ENCODE assay signal across 19 cellular contexts in the genomic region with DNA sequence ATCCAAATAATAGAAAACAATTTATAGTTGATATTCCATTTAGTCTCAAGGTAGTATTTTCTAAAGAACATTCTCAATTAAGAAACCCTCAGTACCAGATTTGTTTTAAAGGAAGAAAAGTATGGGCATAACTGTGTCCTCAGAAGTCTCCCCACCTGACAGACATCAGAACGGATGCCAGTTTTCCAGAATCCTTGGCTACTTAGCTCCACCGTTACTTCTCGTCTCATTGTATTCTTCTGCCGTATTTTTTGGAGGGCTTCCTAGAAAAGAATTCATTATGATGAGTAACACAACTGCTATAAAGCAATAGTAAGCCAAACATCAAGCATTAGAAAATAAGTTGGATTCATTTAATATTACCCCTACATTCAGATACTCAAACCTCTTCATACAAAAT.
DNase-seq lines count a peak whose midpoint lies in the region; ATAC-seq and TF ChIP-seq lines count a peak whose summit lies in the region.
"Had no signal": no experiment of that assay in that cellular context is flagged by ENCODE, and none has a peak within 500 bp of the region (broad histone marks: within the 10 kb centered on the region; RNA-seq: fewer than 3 reads in every experiment).

No MANE protein-coding gene starts in this region.

- H3K27me3 ChIP-seq in ACC112 (ENCODE audit: insufficient read depth, low read length) (no peaks in the 10 kb centered on the region), osteoblast (ENCODE audit: insufficient read depth, low read length) (no peaks in the 10 kb centered on the region)
- H3K27me3 ChIP-seq: BE2C had no signal

- no peak for ATAC-seq in activated CD4-positive, alpha-beta T cell treated with anti-CD3 and anti-CD28 coated beads for 36 hours

- no peaks in the 10 kb centered on the region for H3K9me3 ChIP-seq in osteoblast (ENCODE audit: low read depth, low read length)
- H3K9me3 ChIP-seq: BE2C, HAP-1 had no signal

- no peaks in the 10 kb centered on the region for H3K9me3 Mint-ChIP-seq in endothelial cell (ENCODE audit: unreplicated experiment)
- peaks cover 23% of the 10 kb centered on the region for H3K9me3 Mint-ChIP-seq in activated CD4-positive, alpha-beta T cell treated with anti-CD3 and anti-CD28 coated beads for 36 hours (ENCODE audit: low read depth)

- peak; percentile 15 for DNase-seq in astrocyte of the cerebellum (ENCODE audit: low read depth)
- DNase-seq in endothelial cell (ENCODE audit: low spot score) = no peak
- DNase-seq in osteoblast (ENCODE audit: insufficient read length, low spot score, missing footprints) = peak; percentile 26
- DNase-seq in cerebellar cortex (ENCODE audit: low spot score) = no peak
- no peak for DNase-seq in ureter (ENCODE audit: low spot score)
- DNase-seq in activated CD4-positive, alpha-beta T cell treated with anti-CD3 and anti-CD28 coated beads for 36 hours = no peak
- DNase-seq: ACHN; BE2C; C1 segment of cervical spinal cord; CD4-positive, CD25-positive, alpha-beta regulatory T cell; CD8-positive, alpha-beta memory T cell; COR-L47; DMS 273 treated with DMSO at 0.1 percent for 48 hours; DMS53; DND-41; EL had no signal

- intact Hi-C loops in activated CD4-positive, alpha-beta T cell treated with anti-CD3 and anti-CD28 coated beads for 36 hours (cut with DNase I, micrococcal nuclease) = no loop called here

- POLR2A ChIA-PET in activated CD4-positive, alpha-beta T cell treated with anti-CD3 and anti-CD28 coated beads for 36 hours (lab: Charles Lee) = no interaction called here

- H3K79me2 ChIP-seq in ACC112 (ENCODE audit: control insufficient read depth, insufficient read depth, low read length, unreplicated experiment) = no peaks in the 10 kb centered on the region
- H3K79me2 ChIP-seq in osteoblast (ENCODE audit: insufficient read depth, low read length) = no peaks in the 10 kb centered on the region

- TF ChIP-seq CTCF in astrocyte of the cerebellum (IDR thresholded peaks at IDR 0.05; ENCODE audit: low read depth, low read length, missing control alignments) (no peak), endothelial cell (IDR thresholded peaks at IDR 0.05; ENCODE audit: unreplicated experiment) (no peak), osteoblast (IDR thresholded peaks at IDR 0.05; ENCODE audit: extremely low read depth, low read depth, low read length) (no peak)

- in situ Hi-C loops in astrocyte of the cerebellum (cut with HindIII; ENCODE audit: low sequenced_read_pairs) = no loop called here

- H3K27ac Mint-ChIP-seq in endothelial cell (ENCODE audit: unreplicated experiment) = no peak overlapping the region
- H3K27ac Mint-ChIP-seq in activated CD4-positive, alpha-beta T cell treated with anti-CD3 and anti-CD28 coated beads for 36 hours = no peak overlapping the region
- H3K27ac Mint-ChIP-seq: CD4-positive, CD25-positive, alpha-beta regulatory T cell; CD8-positive, alpha-beta memory T cell had no signal

- H3K36me3 Mint-ChIP-seq in endothelial cell (ENCODE audit: low read depth, unreplicated experiment) = peaks cover 77% of the 10 kb centered on the region
- H3K36me3 Mint-ChIP-seq in activated CD4-positive, alpha-beta T cell treated with anti-CD3 and anti-CD28 coated beads for 36 hours (ENCODE audit: low read depth) = peaks cover 92% of the 10 kb centered on the region

- H3K36me3 ChIP-seq in ACC112 (ENCODE audit: insufficient read depth, low read length) = peaks cover 62% of the 10 kb centered on the region
- H3K36me3 ChIP-seq in osteoblast (ENCODE audit: insufficient read depth, low read length) = peaks cover 29% of the 10 kb centered on the region

- H3K4me2 ChIP-seq in osteoblast (ENCODE audit: insufficient read depth, low read length) = peak overlapping the region; percentile 18

- H3K4me1 ChIP-seq in ACC112 (ENCODE audit: control insufficient read depth, insufficient read depth, low read length, unreplicated experiment) (peaks cover 29% of the 10 kb centered on the region), osteoblast (ENCODE audit: insufficient read depth, low read length) (peaks cover 26% of the 10 kb centered on the region)
- H3K4me1 ChIP-seq: BE2C, HAP-1 had no signal

- peak overlapping the region; percentile 60 for H3K4me3 Mint-ChIP-seq in endothelial cell (ENCODE audit: unreplicated experiment)
- no peak overlapping the region for H3K4me3 Mint-ChIP-seq in activated CD4-positive, alpha-beta T cell treated with anti-CD3 and anti-CD28 coated beads for 36 hours
- H3K4me3 Mint-ChIP-seq: CD4-positive, CD25-positive, alpha-beta regulatory T cell; CD8-positive, alpha-beta memory T cell had no signal

- H3K4me3 ChIP-seq in ACC112 (ENCODE audit: low read depth, low read length) (no peak overlapping the region; the same call in 1 of the 2 replicates), astrocyte of the cerebellum (ENCODE audit: low read depth, low read length) (no peak overlapping the region), osteoblast (ENCODE audit: insufficient read depth, low read length) (no peak overlapping the region)
- H3K4me3 ChIP-seq: GM23248, HAP-1 had no signal

- no peak overlapping the region for H2AFZ ChIP-seq in ACC112 (ENCODE audit: low read length, unreplicated experiment)
- no peak overlapping the region for H2AFZ ChIP-seq in osteoblast (ENCODE audit: low read length)
- H2AFZ ChIP-seq: GM23248 had no signal

- H3K27me3 Mint-ChIP-seq in endothelial cell (ENCODE audit: unreplicated experiment) = peaks cover 1% of the 10 kb centered on the region
- no peaks in the 10 kb centered on the region for H3K27me3 Mint-ChIP-seq in activated CD4-positive, alpha-beta T cell treated with anti-CD3 and anti-CD28 coated beads for 36 hours
- H3K27me3 Mint-ChIP-seq: CD4-positive, CD25-positive, alpha-beta regulatory T cell; CD8-positive, alpha-beta memory T cell had no signal

- H3K27ac ChIP-seq in ACC112 (ENCODE audit: low read depth, low read length) (peak overlapping the region; percentile 14; the same call in 1 of the 2 replicates), osteoblast (ENCODE audit: low read depth, low read length) (peak overlapping the region; percentile 11)
- H3K27ac ChIP-seq: GM23248 had no signal

- no peaks in the 10 kb centered on the region for H3K4me1 Mint-ChIP-seq in endothelial cell (ENCODE audit: unreplicated experiment)
- H3K4me1 Mint-ChIP-seq in activated CD4-positive, alpha-beta T cell treated with anti-CD3 and anti-CD28 coated beads for 36 hours = no peaks in the 10 kb centered on the region
- H3K4me1 Mint-ChIP-seq: CD4-positive, CD25-positive, alpha-beta regulatory T cell; CD8-positive, alpha-beta memory T cell had no signal

- no peaks in the 10 kb centered on the region for H4K20me1 ChIP-seq in osteoblast (ENCODE audit: insufficient read depth, low read length)

- CTCF ChIA-PET in activated CD4-positive, alpha-beta T cell treated with anti-CD3 and anti-CD28 coated beads for 36 hours (lab: Charles Lee) = no interaction called here

Comparison
In these comparisons a context has a peak if more than half of its experiments do, and no peak if none do; other contexts are left out.
1. DNase-seq: peak in astrocyte of the cerebellum (single experiment) and osteoblast (single experiment); none in endothelial cell (single experiment), cerebellar cortex (single experiment), ureter (single experiment) and activated CD4-positive, alpha-beta T cell treated with anti-CD3 and anti-CD28 coated beads for 36 hours (single experiment).